ENCODE assay signal across 1 cellular context in the genomic region with DNA sequence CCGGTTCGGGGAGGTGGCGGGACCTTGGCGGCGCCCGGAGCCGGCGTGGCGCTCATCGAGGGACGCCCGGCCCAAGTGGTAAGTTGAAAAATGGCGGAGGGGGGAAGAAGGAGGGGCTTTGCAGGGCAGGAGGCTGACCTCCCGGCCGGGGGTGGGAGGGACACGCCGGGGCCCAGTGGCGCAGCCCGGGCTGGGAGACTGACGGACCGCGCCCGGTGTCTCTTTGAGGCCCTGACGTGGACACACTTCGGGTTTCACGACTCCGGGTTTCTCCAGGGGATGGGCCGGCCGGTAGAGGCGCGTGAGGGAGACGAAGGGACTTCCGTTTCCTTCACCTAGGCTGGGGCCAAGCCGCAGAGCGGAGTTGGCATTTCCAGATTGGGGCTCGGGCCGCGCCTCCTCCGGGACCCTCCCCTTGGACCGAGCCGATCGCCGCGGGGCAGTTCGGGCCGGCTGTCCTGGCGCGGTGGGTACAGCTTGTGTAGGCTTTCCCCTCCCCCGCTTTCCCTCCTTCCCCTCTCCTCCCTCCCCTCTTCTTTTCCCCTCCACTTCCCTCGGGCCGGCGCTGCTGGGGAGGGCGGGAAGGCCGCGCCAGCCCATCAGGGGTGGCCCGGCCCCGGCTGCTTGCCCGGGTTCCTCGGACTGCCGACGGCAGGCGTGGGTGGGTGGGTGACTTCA.
A peak's percentile ranks its signal among the peaks of the same experiment; 100 is the strongest.
TF ChIP-seq lines count a peak whose summit lies in the region.

A gene (plus strand): TSS at position 226 of the 678 bp plus-strand sequence. CDS start 25,610 bp downstream, outside the sequence.

TF ChIP-seq in HEK293, 187 proteins besides CTCF, POLR2A, EP300 and RAD21 (continued from another document and continues in another):
- TF ChIP-seq ZNF16 (tag by site-specific recombination; IDR thresholded peaks at IDR 0.05; ENCODE audit: low read depth) (no peak), GLI2 (tag by site-specific recombination; IDR thresholded peaks at IDR 0.05; ENCODE audit: borderline replicate concordance, low read depth) (no peak), ZNF768 (tag by site-specific recombination; IDR thresholded peaks at IDR 0.05) (no peak), ZNF555 (tag by site-specific recombination; conservative IDR thresholded peaks at IDR 0.05) (no peak), ZSCAN16 (tag by site-specific recombination; IDR thresholded peaks at IDR 0.05) (no peak), SP3 (tag by site-specific recombination; IDR thresholded peaks at IDR 0.05) (peak; percentile 74), ZNF510 (tag by site-specific recombination; IDR thresholded peaks at IDR 0.05; ENCODE audit: insufficient replicate concordance) (no peak), HOXD13 (CRISPR knock-in tag; IDR thresholded peaks at IDR 0.05; ENCODE audit: borderline replicate concordance) (no peak), OSR2 (tag by site-specific recombination; IDR thresholded peaks at IDR 0.05) (no peak), IKZF3 (tag by site-specific recombination; IDR thresholded peaks at IDR 0.05) (peak; percentile 92), GLIS2 (tag by site-specific recombination; IDR thresholded peaks at IDR 0.05) (peak; percentile 98), ZNF146 (tag by site-specific recombination; IDR thresholded peaks at IDR 0.05) (no peak), ZNF214 (tag by site-specific recombination; IDR thresholded peaks at IDR 0.05; ENCODE audit: borderline replicate concordance) (no peak), ZNF211 (tag by site-specific recombination; IDR thresholded peaks at IDR 0.05; ENCODE audit: low read depth) (no peak), SCRT2 (tag by site-specific recombination; IDR thresholded peaks at IDR 0.05) (peak; percentile 94; the same call in 1 of the 2 replicates), ZNF292 (tag by site-specific recombination; IDR thresholded peaks at IDR 0.05; ENCODE audit: borderline replicate concordance, low read depth) (no peak), ZFP69B (tag by site-specific recombination; IDR thresholded peaks at IDR 0.05) (0 out of 2 replicates have a peak, but pooled peaks have one; percentile 31), EGR2 (tag by site-specific recombination; IDR thresholded peaks at IDR 0.05; ENCODE audit: low read depth) (peak; percentile 75), ZNF624 (tag by site-specific recombination; IDR thresholded peaks at IDR 0.05) (no peak), KLF7 (tag by site-specific recombination; IDR thresholded peaks at IDR 0.05; ENCODE audit: borderline replicate concordance) (no peak), YY1 (tag by site-specific recombination; IDR thresholded peaks at IDR 0.05) (peak; percentile 65; the same call in 1 of the 2 replicates), ZNF585B (tag by site-specific recombination; IDR thresholded peaks at IDR 0.05) (no peak), ZNF747 (tag by site-specific recombination; IDR thresholded peaks at IDR 0.05) (no peak), RBAK (tag by site-specific recombination; IDR thresholded peaks at IDR 0.05) (no peak), BCL11A (tag by site-specific recombination; IDR thresholded peaks at IDR 0.05; ENCODE audit: low read depth) (peak; percentile 35; the same call in 1 of the 2 replicates), ZBTB8A (tag by site-specific recombination; IDR thresholded peaks at IDR 0.05) (peak; percentile 69), ZNF423 (tag by site-specific recombination; IDR thresholded peaks at IDR 0.05) (peak; percentile 22; the same call in 1 of the 2 replicates), ZNF121 (tag by site-specific recombination; IDR thresholded peaks at IDR 0.05) (no peak), SALL2 (tag by site-specific recombination; IDR thresholded peaks at IDR 0.05; ENCODE audit: borderline replicate concordance) (no peak), ZNF629 (tag by site-specific recombination; IDR thresholded peaks at IDR 0.05) (peak; percentile 57), ZNF777 (tag by site-specific recombination; IDR thresholded peaks at IDR 0.05; ENCODE audit: borderline replicate concordance) (peak; percentile 40; the same call in 1 of the 2 replicates), ZNF157 (tag by site-specific recombination; IDR thresholded peaks at IDR 0.05) (no peak), ZNF48 (tag by site-specific recombination; IDR thresholded peaks at IDR 0.05) (no peak), ZNF707 (tag by site-specific recombination; IDR thresholded peaks at IDR 0.05) (no peak), HOXC10 (CRISPR knock-in tag; IDR thresholded peaks at IDR 0.05) (no peak), ZNF324 (tag by site-specific recombination; IDR thresholded peaks at IDR 0.05) (0 out of 2 replicates have a peak, but pooled peaks have one; percentile 63), ZNF174 (tag by site-specific recombination; IDR thresholded peaks at IDR 0.05) (no peak), ZNF132 (tag by site-specific recombination; IDR thresholded peaks at IDR 0.05; ENCODE audit: borderline replicate concordance) (no peak), ZXDB (tag by site-specific recombination; IDR thresholded peaks at IDR 0.05) (peak; percentile 86)
- TF ChIP-seq, protein P1, sequence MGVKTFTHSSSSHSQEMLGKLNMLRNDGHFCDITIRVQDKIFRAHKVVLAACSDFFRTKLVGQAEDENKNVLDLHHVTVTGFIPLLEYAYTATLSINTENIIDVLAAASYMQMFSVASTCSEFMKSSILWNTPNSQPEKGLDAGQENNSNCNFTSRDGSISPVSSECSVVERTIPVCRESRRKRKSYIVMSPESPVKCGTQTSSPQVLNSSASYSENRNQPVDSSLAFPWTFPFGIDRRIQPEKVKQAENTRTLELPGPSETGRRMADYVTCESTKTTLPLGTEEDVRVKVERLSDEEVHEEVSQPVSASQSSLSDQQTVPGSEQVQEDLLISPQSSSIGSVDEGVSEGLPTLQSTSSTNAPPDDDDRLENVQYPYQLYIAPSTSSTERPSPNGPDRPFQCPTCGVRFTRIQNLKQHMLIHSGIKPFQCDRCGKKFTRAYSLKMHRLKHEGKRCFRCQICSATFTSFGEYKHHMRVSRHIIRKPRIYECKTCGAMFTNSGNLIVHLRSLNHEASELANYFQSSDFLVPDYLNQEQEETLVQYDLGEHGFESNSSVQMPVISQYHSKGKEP (tag by site-specific recombination; IDR thresholded peaks at IDR 0.05): no peak
- TF ChIP-seq, protein P2, sequence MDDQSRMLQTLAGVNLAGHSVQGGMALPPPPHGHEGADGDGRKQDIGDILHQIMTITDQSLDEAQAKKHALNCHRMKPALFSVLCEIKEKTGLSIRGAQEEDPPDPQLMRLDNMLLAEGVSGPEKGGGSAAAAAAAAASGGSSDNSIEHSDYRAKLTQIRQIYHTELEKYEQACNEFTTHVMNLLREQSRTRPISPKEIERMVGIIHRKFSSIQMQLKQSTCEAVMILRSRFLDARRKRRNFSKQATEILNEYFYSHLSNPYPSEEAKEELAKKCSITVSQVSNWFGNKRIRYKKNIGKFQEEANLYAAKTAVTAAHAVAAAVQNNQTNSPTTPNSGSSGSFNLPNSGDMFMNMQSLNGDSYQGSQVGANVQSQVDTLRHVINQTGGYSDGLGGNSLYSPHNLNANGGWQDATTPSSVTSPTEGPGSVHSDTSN (CRISPR knock-in tag; IDR thresholded peaks at IDR 0.05): 0 out of 2 replicates have a peak, but pooled peaks have one; percentile 60
- TF ChIP-seq, protein P3, sequence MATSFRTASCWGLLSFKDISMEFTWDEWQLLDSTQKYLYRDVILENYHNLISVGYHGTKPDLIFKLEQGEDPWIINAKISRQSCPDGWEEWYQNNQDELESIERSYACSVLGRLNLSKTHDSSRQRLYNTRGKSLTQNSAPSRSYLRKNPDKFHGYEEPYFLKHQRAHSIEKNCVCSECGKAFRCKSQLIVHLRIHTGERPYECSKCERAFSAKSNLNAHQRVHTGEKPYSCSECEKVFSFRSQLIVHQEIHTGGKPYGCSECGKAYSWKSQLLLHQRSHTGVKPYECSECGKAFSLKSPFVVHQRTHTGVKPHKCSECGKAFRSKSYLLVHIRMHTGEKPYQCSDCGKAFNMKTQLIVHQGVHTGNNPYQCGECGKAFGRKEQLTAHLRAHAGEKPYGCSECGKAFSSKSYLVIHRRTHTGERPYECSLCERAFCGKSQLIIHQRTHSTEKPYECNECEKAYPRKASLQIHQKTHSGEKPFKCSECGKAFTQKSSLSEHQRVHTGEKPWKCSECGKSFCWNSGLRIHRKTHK (tag by site-specific recombination; IDR thresholded peaks at IDR 0.05): no peak
- TF ChIP-seq, protein P4, sequence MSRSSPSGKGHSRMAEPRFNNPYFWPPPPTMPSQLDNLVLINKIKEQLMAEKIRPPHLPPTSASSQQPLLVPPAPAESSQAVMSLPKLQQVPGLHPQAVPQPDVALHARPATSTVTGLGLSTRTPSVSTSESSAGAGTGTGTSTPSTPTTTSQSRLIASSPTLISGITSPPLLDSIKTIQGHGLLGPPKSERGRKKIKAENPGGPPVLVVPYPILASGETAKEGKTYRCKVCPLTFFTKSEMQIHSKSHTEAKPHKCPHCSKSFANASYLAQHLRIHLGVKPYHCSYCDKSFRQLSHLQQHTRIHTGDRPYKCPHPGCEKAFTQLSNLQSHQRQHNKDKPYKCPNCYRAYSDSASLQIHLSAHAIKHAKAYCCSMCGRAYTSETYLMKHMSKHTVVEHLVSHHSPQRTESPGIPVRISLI (tag by site-specific recombination; IDR thresholded peaks at IDR 0.05): no peak
- TF ChIP-seq, protein P5, sequence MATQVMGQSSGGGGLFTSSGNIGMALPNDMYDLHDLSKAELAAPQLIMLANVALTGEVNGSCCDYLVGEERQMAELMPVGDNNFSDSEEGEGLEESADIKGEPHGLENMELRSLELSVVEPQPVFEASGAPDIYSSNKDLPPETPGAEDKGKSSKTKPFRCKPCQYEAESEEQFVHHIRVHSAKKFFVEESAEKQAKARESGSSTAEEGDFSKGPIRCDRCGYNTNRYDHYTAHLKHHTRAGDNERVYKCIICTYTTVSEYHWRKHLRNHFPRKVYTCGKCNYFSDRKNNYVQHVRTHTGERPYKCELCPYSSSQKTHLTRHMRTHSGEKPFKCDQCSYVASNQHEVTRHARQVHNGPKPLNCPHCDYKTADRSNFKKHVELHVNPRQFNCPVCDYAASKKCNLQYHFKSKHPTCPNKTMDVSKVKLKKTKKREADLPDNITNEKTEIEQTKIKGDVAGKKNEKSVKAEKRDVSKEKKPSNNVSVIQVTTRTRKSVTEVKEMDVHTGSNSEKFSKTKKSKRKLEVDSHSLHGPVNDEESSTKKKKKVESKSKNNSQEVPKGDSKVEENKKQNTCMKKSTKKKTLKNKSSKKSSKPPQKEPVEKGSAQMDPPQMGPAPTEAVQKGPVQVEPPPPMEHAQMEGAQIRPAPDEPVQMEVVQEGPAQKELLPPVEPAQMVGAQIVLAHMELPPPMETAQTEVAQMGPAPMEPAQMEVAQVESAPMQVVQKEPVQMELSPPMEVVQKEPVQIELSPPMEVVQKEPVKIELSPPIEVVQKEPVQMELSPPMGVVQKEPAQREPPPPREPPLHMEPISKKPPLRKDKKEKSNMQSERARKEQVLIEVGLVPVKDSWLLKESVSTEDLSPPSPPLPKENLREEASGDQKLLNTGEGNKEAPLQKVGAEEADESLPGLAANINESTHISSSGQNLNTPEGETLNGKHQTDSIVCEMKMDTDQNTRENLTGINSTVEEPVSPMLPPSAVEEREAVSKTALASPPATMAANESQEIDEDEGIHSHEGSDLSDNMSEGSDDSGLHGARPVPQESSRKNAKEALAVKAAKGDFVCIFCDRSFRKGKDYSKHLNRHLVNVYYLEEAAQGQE (tag by site-specific recombination; IDR thresholded peaks at IDR 0.05): no peak; the same call in 1 of the 2 replicates
- TF ChIP-seq, protein P6, sequence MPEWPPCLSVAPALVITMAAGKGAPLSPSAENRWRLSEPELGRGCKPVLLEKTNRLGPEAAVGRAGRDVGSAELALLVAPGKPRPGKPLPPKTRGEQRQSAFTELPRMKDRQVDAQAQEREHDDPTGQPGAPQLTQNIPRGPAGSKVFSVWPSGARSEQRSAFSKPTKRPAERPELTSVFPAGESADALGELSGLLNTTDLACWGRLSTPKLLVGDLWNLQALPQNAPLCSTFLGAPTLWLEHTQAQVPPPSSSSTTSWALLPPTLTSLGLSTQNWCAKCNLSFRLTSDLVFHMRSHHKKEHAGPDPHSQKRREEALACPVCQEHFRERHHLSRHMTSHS (tag by site-specific recombination; IDR thresholded peaks at IDR 0.05): no peak
- TF ChIP-seq, protein P7, sequence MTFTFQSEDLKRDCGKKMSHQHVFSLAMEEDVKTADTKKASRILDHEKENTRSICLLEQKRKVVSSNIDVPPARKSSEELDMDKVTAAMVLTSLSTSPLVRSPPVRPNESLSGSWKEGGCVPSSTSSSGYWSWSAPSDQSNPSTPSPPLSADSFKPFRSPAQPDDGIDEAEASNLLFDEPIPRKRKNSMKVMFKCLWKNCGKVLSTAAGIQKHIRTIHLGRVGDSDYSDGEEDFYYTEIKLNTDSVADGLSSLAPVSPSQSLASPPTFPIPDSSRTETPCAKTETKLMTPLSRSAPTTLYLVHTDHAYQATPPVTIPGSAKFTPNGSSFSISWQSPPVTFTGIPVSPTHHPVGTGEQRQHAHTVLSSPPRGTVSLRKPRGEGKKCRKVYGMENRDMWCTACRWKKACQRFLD (tag by site-specific recombination; IDR thresholded peaks at IDR 0.05): no peak
- TF ChIP-seq, protein P8, sequence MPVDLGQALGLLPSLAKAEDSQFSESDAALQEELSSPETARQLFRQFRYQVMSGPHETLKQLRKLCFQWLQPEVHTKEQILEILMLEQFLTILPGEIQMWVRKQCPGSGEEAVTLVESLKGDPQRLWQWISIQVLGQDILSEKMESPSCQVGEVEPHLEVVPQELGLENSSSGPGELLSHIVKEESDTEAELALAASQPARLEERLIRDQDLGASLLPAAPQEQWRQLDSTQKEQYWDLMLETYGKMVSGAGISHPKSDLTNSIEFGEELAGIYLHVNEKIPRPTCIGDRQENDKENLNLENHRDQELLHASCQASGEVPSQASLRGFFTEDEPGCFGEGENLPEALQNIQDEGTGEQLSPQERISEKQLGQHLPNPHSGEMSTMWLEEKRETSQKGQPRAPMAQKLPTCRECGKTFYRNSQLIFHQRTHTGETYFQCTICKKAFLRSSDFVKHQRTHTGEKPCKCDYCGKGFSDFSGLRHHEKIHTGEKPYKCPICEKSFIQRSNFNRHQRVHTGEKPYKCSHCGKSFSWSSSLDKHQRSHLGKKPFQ (tag by site-specific recombination; IDR thresholded peaks at IDR 0.05): no peak
- TF ChIP-seq, protein P9, sequence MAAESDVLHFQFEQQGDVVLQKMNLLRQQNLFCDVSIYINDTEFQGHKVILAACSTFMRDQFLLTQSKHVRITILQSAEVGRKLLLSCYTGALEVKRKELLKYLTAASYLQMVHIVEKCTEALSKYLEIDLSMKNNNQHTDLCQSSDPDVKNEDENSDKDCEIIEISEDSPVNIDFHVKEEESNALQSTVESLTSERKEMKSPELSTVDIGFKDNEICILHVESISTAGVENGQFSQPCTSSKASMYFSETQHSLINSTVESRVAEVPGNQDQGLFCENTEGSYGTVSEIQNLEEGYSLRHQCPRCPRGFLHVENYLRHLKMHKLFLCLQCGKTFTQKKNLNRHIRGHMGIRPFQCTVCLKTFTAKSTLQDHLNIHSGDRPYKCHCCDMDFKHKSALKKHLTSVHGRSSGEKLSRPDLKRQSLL (tag by site-specific recombination; IDR thresholded peaks at IDR 0.05): no peak
- TF ChIP-seq, protein P10, sequence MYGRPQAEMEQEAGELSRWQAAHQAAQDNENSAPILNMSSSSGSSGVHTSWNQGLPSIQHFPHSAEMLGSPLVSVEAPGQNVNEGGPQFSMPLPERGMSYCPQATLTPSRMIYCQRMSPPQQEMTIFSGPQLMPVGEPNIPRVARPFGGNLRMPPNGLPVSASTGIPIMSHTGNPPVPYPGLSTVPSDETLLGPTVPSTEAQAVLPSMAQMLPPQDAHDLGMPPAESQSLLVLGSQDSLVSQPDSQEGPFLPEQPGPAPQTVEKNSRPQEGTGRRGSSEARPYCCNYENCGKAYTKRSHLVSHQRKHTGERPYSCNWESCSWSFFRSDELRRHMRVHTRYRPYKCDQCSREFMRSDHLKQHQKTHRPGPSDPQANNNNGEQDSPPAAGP (tag by site-specific recombination; IDR thresholded peaks at IDR 0.05): peak; percentile 86; the same call in 1 of the 2 replicates
